In genomic region chr6:166999145-166999844, GRCh38 we compare ENCODE assay signal across 1 cellular context.
TF ChIP-seq lines count a peak whose summit lies in the region.

A gene with protein sequence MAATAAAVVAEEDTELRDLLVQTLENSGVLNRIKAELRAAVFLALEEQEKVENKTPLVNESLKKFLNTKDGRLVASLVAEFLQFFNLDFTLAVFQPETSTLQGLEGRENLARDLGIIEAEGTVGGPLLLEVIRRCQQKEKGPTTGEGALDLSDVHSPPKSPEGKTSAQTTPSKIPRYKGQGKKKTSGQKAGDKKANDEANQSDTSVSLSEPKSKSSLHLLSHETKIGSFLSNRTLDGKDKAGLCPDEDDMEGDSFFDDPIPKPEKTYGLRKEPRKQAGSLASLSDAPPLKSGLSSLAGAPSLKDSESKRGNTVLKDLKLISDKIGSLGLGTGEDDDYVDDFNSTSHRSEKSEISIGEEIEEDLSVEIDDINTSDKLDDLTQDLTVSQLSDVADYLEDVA (plus strand): TSS chr6:166999397. CDS start chr6:166999413, 16 bp downstream.

TF ChIP-seq in HepG2, 621 proteins besides CTCF, POLR2A, EP300 and RAD21 (continued from another document and continues in another):
- TF ChIP-seq, protein P1, sequence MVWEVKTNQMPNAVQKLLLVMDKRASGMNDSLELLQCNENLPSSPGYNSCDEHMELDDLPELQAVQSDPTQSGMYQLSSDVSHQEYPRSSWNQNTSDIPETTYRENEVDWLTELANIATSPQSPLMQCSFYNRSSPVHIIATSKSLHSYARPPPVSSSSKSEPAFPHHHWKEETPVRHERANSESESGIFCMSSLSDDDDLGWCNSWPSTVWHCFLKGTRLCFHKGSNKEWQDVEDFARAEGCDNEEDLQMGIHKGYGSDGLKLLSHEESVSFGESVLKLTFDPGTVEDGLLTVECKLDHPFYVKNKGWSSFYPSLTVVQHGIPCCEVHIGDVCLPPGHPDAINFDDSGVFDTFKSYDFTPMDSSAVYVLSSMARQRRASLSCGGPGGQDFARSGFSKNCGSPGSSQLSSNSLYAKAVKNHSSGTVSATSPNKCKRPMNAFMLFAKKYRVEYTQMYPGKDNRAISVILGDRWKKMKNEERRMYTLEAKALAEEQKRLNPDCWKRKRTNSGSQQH (CRISPR knock-in tag; IDR thresholded peaks at IDR 0.05; ENCODE audit: low read depth): no peak
- TF ChIP-seq, protein P2, sequence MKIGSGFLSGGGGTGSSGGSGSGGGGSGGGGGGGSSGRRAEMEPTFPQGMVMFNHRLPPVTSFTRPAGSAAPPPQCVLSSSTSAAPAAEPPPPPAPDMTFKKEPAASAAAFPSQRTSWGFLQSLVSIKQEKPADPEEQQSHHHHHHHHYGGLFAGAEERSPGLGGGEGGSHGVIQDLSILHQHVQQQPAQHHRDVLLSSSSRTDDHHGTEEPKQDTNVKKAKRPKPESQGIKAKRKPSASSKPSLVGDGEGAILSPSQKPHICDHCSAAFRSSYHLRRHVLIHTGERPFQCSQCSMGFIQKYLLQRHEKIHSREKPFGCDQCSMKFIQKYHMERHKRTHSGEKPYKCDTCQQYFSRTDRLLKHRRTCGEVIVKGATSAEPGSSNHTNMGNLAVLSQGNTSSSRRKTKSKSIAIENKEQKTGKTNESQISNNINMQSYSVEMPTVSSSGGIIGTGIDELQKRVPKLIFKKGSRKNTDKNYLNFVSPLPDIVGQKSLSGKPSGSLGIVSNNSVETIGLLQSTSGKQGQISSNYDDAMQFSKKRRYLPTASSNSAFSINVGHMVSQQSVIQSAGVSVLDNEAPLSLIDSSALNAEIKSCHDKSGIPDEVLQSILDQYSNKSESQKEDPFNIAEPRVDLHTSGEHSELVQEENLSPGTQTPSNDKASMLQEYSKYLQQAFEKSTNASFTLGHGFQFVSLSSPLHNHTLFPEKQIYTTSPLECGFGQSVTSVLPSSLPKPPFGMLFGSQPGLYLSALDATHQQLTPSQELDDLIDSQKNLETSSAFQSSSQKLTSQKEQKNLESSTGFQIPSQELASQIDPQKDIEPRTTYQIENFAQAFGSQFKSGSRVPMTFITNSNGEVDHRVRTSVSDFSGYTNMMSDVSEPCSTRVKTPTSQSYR (CRISPR knock-in tag; IDR thresholded peaks at IDR 0.05; ENCODE audit: borderline replicate concordance): peak; percentile 29; the same call in 1 of the 2 replicates
- TF ChIP-seq, protein P3, sequence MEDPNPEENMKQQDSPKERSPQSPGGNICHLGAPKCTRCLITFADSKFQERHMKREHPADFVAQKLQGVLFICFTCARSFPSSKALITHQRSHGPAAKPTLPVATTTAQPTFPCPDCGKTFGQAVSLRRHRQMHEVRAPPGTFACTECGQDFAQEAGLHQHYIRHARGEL (CRISPR knock-in tag; IDR thresholded peaks at IDR 0.05): peak; percentile 86; the same call in 1 of the 2 replicates
- TF ChIP-seq ZNF766 (CRISPR knock-in tag; IDR thresholded peaks at IDR 0.05; ENCODE audit: borderline replicate concordance) (no peak), PLRG1 (conservative IDR thresholded peaks at IDR 0.05) (no peak), POGZ (CRISPR knock-in tag; IDR thresholded peaks at IDR 0.05) (peak; percentile 76), PHF21A (CRISPR knock-in tag; IDR thresholded peaks at IDR 0.05) (peak; percentile 88), FOXA1 (IDR thresholded peaks at IDR 0.05) (no peak), FOXA1 (CRISPR knock-in tag; IDR thresholded peaks at IDR 0.05) (no peak), NFE2L2 (IDR thresholded peaks at IDR 0.05; ENCODE audit: low read length) (no peak), ZNF546 (CRISPR knock-in tag; conservative IDR thresholded peaks at IDR 0.05) (peak; percentile 86; the same call in 1 of the 2 replicates), FOXK1 (CRISPR knock-in tag; IDR thresholded peaks at IDR 0.05; ENCODE audit: borderline replicate concordance, low read depth) (peak; percentile 40; the same call in 1 of the 2 replicates), PHF5A (CRISPR knock-in tag; IDR thresholded peaks at IDR 0.05; ENCODE audit: low read depth, unreplicated experiment) (no peak), KDM5B (CRISPR knock-in tag; IDR thresholded peaks at IDR 0.05; ENCODE audit: borderline replicate concordance) (peak; percentile 97), ZNF678 (CRISPR knock-in tag; IDR thresholded peaks at IDR 0.05) (no peak), ZNF569 (CRISPR knock-in tag; IDR thresholded peaks at IDR 0.05; ENCODE audit: borderline replicate concordance) (no peak), RARG (CRISPR knock-in tag; IDR thresholded peaks at IDR 0.05; ENCODE audit: low read depth) (no peak), TOPORS (CRISPR knock-in tag; IDR thresholded peaks at IDR 0.05) (peak; percentile 89), ZNF318 (CRISPR knock-in tag; IDR thresholded peaks at IDR 0.05) (no peak), ZNF850 (CRISPR knock-in tag; conservative IDR thresholded peaks at IDR 0.05) (no peak), SRF (IDR thresholded peaks at IDR 0.05; ENCODE audit: low read depth, low read length) (no peak), NFIB (CRISPR knock-in tag; IDR thresholded peaks at IDR 0.05; ENCODE audit: borderline replicate concordance) (no peak), YY1 (IDR thresholded peaks at IDR 0.05; ENCODE audit: insufficient read depth, insufficient replicate concordance, low read depth, low read length) (peak; percentile 99), EEA1 (CRISPR knock-in tag; IDR thresholded peaks at IDR 0.05; ENCODE audit: borderline replicate concordance) (peak; percentile 95), ZNF225 (CRISPR knock-in tag; IDR thresholded peaks at IDR 0.05) (peak; percentile 73; the same call in 1 of the 2 replicates), ATRX (CRISPR knock-in tag; IDR thresholded peaks at IDR 0.05; ENCODE audit: borderline replicate concordance) (no peak), KDM1A (CRISPR knock-in tag; IDR thresholded peaks at IDR 0.05) (no peak), SIX4 (CRISPR knock-in tag; IDR thresholded peaks at IDR 0.05) (peak; percentile 3; the same call in 1 of the 2 replicates), ERF (CRISPR knock-in tag; IDR thresholded peaks at IDR 0.05) (peak; percentile 40; the same call in 1 of the 2 replicates), MAZ (IDR thresholded peaks at IDR 0.05; ENCODE audit: borderline replicate concordance, low read depth, low read length) (peak; percentile 55; the same call in 1 of the 2 replicates), MAZ (CRISPR knock-in tag; IDR thresholded peaks at IDR 0.05; ENCODE audit: low read depth) (peak; percentile 91), ZNF12 (CRISPR knock-in tag; IDR thresholded peaks at IDR 0.05) (0 out of 2 replicates have a peak, but pooled peaks have one; percentile 16), PHF8 (CRISPR knock-in tag; IDR thresholded peaks at IDR 0.05) (peak; percentile 92), TEAD2 (CRISPR knock-in tag; IDR thresholded peaks at IDR 0.05) (no peak), ZFP1 (CRISPR knock-in tag; IDR thresholded peaks at IDR 0.05) (0 out of 2 replicates have a peak, but pooled peaks have one; percentile 3), CBX5 (CRISPR knock-in tag; IDR thresholded peaks at IDR 0.05; ENCODE audit: borderline replicate concordance) (no peak), ZNF839 (CRISPR knock-in tag; IDR thresholded peaks at IDR 0.05; ENCODE audit: borderline replicate concordance) (peak; percentile 85; the same call in 1 of the 2 replicates), HOXD1 (CRISPR knock-in tag; IDR thresholded peaks at IDR 0.05) (0 out of 2 replicates have a peak, but pooled peaks have one; percentile 10), ZFYVE20 (CRISPR knock-in tag; IDR thresholded peaks at IDR 0.05; ENCODE audit: borderline replicate concordance, low read depth) (peak; percentile 93), MLLT10 (CRISPR knock-in tag; IDR thresholded peaks at IDR 0.05) (no peak), TBL1XR1 (IDR thresholded peaks at IDR 0.05; ENCODE audit: borderline replicate concordance, low read length, partially characterized antibody) (no peak), POLR2AphosphoS5 (IDR thresholded peaks at IDR 0.05; ENCODE audit: low read depth, low read length) (peak; percentile 65), PAF1 (CRISPR knock-in tag; IDR thresholded peaks at IDR 0.05) (no peak), RNF2 (conservative IDR thresholded peaks at IDR 0.05; ENCODE audit: low read depth) (no peak), SP4 (CRISPR knock-in tag; IDR thresholded peaks at IDR 0.05) (peak; percentile 99), NAIF1 (CRISPR knock-in tag; IDR thresholded peaks at IDR 0.05; ENCODE audit: borderline replicate concordance) (peak; percentile 100), MIXL1 (CRISPR knock-in tag; IDR thresholded peaks at IDR 0.05) (no peak), ZNF367 (CRISPR knock-in tag; IDR thresholded peaks at IDR 0.05; ENCODE audit: borderline replicate concordance) (no peak; the same call in 1 of the 2 replicates), BORCS8-MEF2B (CRISPR knock-in tag; IDR thresholded peaks at IDR 0.05) (peak; percentile 83), NR2C2 (CRISPR knock-in tag; IDR thresholded peaks at IDR 0.05; ENCODE audit: borderline replicate concordance) (peak; percentile 57; the same call in 1 of the 2 replicates), GMEB2 (CRISPR knock-in tag; IDR thresholded peaks at IDR 0.05; ENCODE audit: low read depth) (peak; percentile 97), ELF1 (CRISPR knock-in tag; IDR thresholded peaks at IDR 0.05) (no peak), ZMAT3 (CRISPR knock-in tag; conservative IDR thresholded peaks at IDR 0.05) (peak; percentile 17), ZNF547 (CRISPR knock-in tag; IDR thresholded peaks at IDR 0.05) (peak; percentile 44; the same call in 1 of the 2 replicates)
- TF ChIP-seq, protein P4, sequence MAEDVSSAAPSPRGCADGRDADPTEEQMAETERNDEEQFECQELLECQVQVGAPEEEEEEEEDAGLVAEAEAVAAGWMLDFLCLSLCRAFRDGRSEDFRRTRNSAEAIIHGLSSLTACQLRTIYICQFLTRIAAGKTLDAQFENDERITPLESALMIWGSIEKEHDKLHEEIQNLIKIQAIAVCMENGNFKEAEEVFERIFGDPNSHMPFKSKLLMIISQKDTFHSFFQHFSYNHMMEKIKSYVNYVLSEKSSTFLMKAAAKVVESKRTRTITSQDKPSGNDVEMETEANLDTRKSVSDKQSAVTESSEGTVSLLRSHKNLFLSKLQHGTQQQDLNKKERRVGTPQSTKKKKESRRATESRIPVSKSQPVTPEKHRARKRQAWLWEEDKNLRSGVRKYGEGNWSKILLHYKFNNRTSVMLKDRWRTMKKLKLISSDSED (CRISPR knock-in tag; IDR thresholded peaks at IDR 0.05): no peak
